ENCODE assay signal across 19 cellular contexts in genomic region chr1:209416660-209417059, GRCh38.
"Had no signal": no experiment of that assay in that cellular context is flagged by ENCODE, and none has a peak within 500 bp of the region (broad histone marks: within the 10 kb centered on the region; RNA-seq: fewer than 3 reads in every experiment).

No MANE protein-coding gene starts in this region.

- H3K27ac ChIP-seq: body of pancreas, esophagus muscularis mucosa, ovary, right lobe of liver had no signal

- DNase-seq: activated CD4-positive, alpha-beta memory T cell treated with anti-CD3 and anti-CD28 coated beads, Interleukin-2, amount 10 ng/mL, durations not matched to agents 7 days and 5 days; activated CD4-positive, alpha-beta T cell treated with anti-CD3 and anti-CD28 coated beads for 48 hours; activated CD4-positive, CD25-positive, alpha-beta regulatory T cell; activated naive CD4-positive, alpha-beta T cell; activated naive CD8-positive, alpha-beta T cell treated with anti-CD3 and anti-CD28 coated beads for 36 hours; activated T-cell treated with anti-CD3 and anti-CD28 coated beads, Interleukin-2, amount 50 U/mL, for 1 hour; amniotic stem cell; body of pancreas; central memory CD4-positive, alpha-beta T cell; ovary; right lobe of liver; stimulated activated CD4-positive, alpha-beta T cell treated with anti-CD3 and anti-CD28 coated beads, Interleukin-4, amount 100 ng/mL, for 4 hours; stimulated activated naive B cell treated with anti-CD40 and anti-IgM and Interleukin-4, amounts not matched to agents 10 μg/mL and 1 μg/mL and 100 μg/mL, for 72 hours; T-helper 1 cell; T-helper 9 cell had no signal

- H3K4me3 ChIP-seq: body of pancreas, esophagus muscularis mucosa, lung, ovary, right lobe of liver had no signal

- H3K27me3 ChIP-seq: body of pancreas, ovary, right lobe of liver had no signal

- H3K36me3 ChIP-seq: esophagus muscularis mucosa, ovary, right lobe of liver had no signal

- ATAC-seq: activated T-helper 17 cell treated with anti-CD3 and anti-CD28 coated beads, Interleukin-2, amount 50 U/mL, for 72 hours; body of pancreas; left lobe of liver; right lobe of liver; stimulated activated naive B cell treated with anti-CD40 and anti-IgM and Interleukin-4, amounts not matched to agents 10 μg/mL and 1 μg/mL and 100 μg/mL, for 72 hours had no signal

- H3K9me3 ChIP-seq: body of pancreas, esophagus muscularis mucosa, ovary, right lobe of liver had no signal
